ENCODE assay signal across 24 cellular contexts in the genomic region with DNA sequence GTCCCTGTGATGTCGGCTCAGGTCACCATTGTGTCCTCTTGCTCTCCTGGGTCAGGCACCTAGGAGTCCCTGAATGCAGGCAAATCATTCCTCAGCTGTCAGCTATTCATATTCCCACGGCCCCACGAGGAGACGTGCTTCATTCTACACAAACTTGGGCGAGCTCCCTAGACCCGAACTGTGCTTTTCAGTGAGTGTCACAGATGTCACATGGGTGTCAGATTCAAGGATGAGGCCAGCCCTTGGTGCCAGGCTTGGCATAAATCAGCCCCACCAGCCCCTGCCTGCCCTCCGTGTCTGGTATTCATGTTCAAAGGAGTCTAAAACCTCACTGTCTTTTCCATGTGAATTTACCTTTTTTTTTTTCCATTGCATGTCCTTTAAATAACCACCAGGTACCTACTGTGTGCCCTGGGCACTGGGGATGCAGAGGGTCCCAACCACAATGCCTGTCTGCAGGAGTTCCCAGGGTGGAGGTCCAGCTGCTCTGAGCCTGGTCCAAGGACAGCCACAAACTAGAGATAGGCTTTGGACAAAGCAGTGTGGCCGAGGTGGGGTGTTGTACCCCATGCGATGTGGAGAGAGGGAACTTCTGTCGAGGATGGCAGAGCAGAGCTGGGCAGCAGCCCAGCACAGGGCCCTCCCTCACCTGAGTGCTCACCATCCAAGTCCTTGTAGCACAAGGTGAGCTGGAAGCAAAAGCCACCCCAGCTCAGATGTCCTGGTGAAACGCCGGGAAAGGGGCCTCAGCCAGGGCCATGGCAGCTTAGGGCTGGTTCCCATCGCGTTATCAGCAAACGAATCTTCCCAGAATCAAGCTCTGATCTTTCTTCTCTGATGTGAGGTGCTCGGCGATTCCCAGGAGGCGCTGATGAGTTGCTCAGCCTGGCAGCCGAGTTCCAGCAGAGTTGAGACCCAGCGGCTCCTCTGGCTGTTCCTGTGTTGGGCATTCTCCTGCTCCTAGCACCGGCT.
"Had no signal": no experiment of that assay in that cellular context is flagged by ENCODE, and none has a peak within 500 bp of the region (broad histone marks: within the 10 kb centered on the region; RNA-seq: fewer than 3 reads in every experiment).

No MANE protein-coding gene starts in this region.

- H3K79me2 ChIP-seq: parathyroid adenoma had no signal

- H2AFZ ChIP-seq: parathyroid adenoma had no signal

- H3K4me3 ChIP-seq: heart left ventricle, right lobe of liver, suprapubic skin, tibial artery had no signal

- H3K36me3 ChIP-seq: heart left ventricle, right lobe of liver, suprapubic skin, tibial artery had no signal

- H3K4me1 ChIP-seq: heart left ventricle, parathyroid adenoma, right lobe of liver, suprapubic skin, tibial artery had no signal

- H3K27ac ChIP-seq: heart left ventricle, parathyroid adenoma, right lobe of liver, suprapubic skin, tibial artery, VCaP had no signal

- DNase-seq: activated CD4-positive, alpha-beta T cell treated with anti-CD3 and anti-CD28 coated beads for 48 hours; activated CD4-positive, alpha-beta T cell treated with anti-CD3 and anti-CD28 coated beads, Interleukin-2, amount 50 U/mL, for 48 hours; activated CD8-positive, alpha-beta memory T cell treated with anti-CD3 and anti-CD28 coated beads, Interleukin-2, amount 50 U/mL, for 4 hours; activated gamma-delta T cell treated with Interleukin-2 at 50 U/mL for 16 hours; activated naive CD4-positive, alpha-beta T cell treated with anti-CD3 and anti-CD28 coated beads, Interleukin-2, amount 50 U/mL, for 16 hours; activated T-cell treated with anti-CD3 and anti-CD28 coated beads, Interleukin-2, amount 50 U/mL, for 1 hour; amniotic stem cell; cerebellar nuclear complex; cortex of kidney; foreskin fibroblast; hypothalamus; immature natural killer cell; midbrain; naive thymus-derived CD4-positive, alpha-beta T cell; nucleus accumbens; stimulated activated CD4-positive, alpha-beta T cell treated with anti-CD3 and anti-CD28 coated beads, Interleukin-12 subunit alpha, Interleukin-12 subunit beta, amount 100 ng/mL, for 4 hours; stimulated activated CD4-positive, alpha-beta T cell treated with anti-CD3 and anti-CD28 coated beads, Interleukin-4, amount 100 ng/mL, for 1 hour had no signal

- H3K27me3 ChIP-seq: right lobe of liver, suprapubic skin, tibial artery had no signal

- H3K9me3 ChIP-seq: right lobe of liver had no signal

- ATAC-seq: esophagus mucosa; heart left ventricle; naive thymus-derived CD4-positive, alpha-beta T cell; right lobe of liver had no signal
